13 cellular contexts compared by ENCODE assay signal in genomic region chr19:38323276-38323675, GRCh38.
"Had no signal": no experiment of that assay in that cellular context is flagged by ENCODE, and none has a peak within 500 bp of the region (broad histone marks: within the 10 kb centered on the region; RNA-seq: fewer than 3 reads in every experiment).

No MANE protein-coding gene starts in this region.

- H3K9me3 Mint-ChIP-seq: activated T-helper 2 cell treated with anti-CD3 and anti-CD28 coated beads, Interferon-gamma antibody, Interleukin-2, Interleukin-4, amounts not matched to agents 10 μg/mL and 5 μg/mL and 100 μg/mL, durations not matched to agents 14 hours and 24 hours and 36 hours; nephron; stimulated activated naive CD8-positive, alpha-beta T cell treated with anti-CD3 and anti-CD28 coated beads, Interleukin-15, amount 100 ng/mL, for 72 hours had no signal

- H3K36me3 ChIP-seq: uterus had no signal

- ATAC-seq: stimulated activated naive CD8-positive, alpha-beta T cell treated with anti-CD3 and anti-CD28 coated beads, Interleukin-15, amount 100 ng/mL, for 72 hours had no signal

- H3K27ac ChIP-seq: colonic mucosa, testis had no signal

- H3K27ac Mint-ChIP-seq: activated T-helper 2 cell treated with anti-CD3 and anti-CD28 coated beads, Interferon-gamma antibody, Interleukin-2, Interleukin-4, amounts not matched to agents 10 μg/mL and 5 μg/mL and 100 μg/mL, durations not matched to agents 14 hours and 24 hours and 36 hours; nephron; stimulated activated naive CD8-positive, alpha-beta T cell treated with anti-CD3 and anti-CD28 coated beads, Interleukin-15, amount 100 ng/mL, for 72 hours had no signal

- H3K4me3 Mint-ChIP-seq: nephron; stimulated activated naive CD8-positive, alpha-beta T cell treated with anti-CD3 and anti-CD28 coated beads, Interleukin-15, amount 100 ng/mL, for 72 hours had no signal

- H3K4me1 ChIP-seq: colonic mucosa had no signal

- DNase-seq: activated CD4-positive, CD25-positive, alpha-beta regulatory T cell; activated naive CD4-positive, alpha-beta T cell treated with anti-CD3 and anti-CD28 coated beads, Interleukin-2, amount 50 U/mL, for 16 hours; caudate nucleus; colonic mucosa; effector CD8-positive, alpha-beta T cell; stimulated activated CD4-positive, alpha-beta T cell treated with anti-CD3 and anti-CD28 coated beads, Interleukin-4, amount 100 ng/mL, for 4 hours; stimulated activated naive CD8-positive, alpha-beta T cell treated with anti-CD3 and anti-CD28 coated beads, Interleukin-15, amount 100 ng/mL, for 72 hours; T-helper 2 cell; testis; uterus had no signal

- H3K27me3 ChIP-seq: adrenal gland, colonic mucosa, testis, uterus had no signal

- H3K27me3 Mint-ChIP-seq: stimulated activated naive CD8-positive, alpha-beta T cell treated with anti-CD3 and anti-CD28 coated beads, Interleukin-15, amount 100 ng/mL, for 72 hours had no signal

- H3K4me3 ChIP-seq: adrenal gland, colonic mucosa, testis, uterus had no signal
